Comparison of ENCODE assay signal across 28 cellular contexts in genomic region chr3:21697707-21698106, GRCh38. TPM values are rescaled to one million over a fixed set of nuclear protein-coding genes. Genes with fewer than 3 reads are reported as not detected.
"Had no signal": no experiment of that assay in that cellular context is flagged by ENCODE, and none has a peak within 500 bp of the region (broad histone marks: within the 10 kb centered on the region; RNA-seq: fewer than 3 reads in every experiment).

No MANE protein-coding gene starts in this region.

- H3K36me3 ChIP-seq: left ventricle myocardium inferior, pancreas, prostate gland, stomach, thyroid gland, transverse colon, upper lobe of left lung, vagina had no signal

- H3K4me1 Mint-ChIP-seq: memory B cell; naive thymus-derived CD8-positive, alpha-beta T cell; nephron; neural crest cell; stimulated activated naive B cell treated with anti-CD40 and anti-IgM and Interleukin-4, amounts not matched to agents 10 μg/mL and 1 μg/mL and 100 μg/mL, for 72 hours had no signal

- ATAC-seq: naive thymus-derived CD8-positive, alpha-beta T cell; pancreas; right cardiac atrium; sciatic nerve; stimulated activated naive B cell treated with anti-CD40 and anti-IgM and Interleukin-4, amounts not matched to agents 10 μg/mL and 1 μg/mL and 100 μg/mL, for 72 hours; stimulated activated naive CD8-positive, alpha-beta T cell treated with anti-CD3 and anti-CD28 coated beads, Interleukin-15, Interleukin-2, amounts not matched to agents 100 U/mL and 50 U/mL, for 24 hours had no signal

- DNase-seq: islet precursor cell; left ventricle myocardium inferior; naive thymus-derived CD8-positive, alpha-beta T cell; nucleus accumbens; pancreas; posterior cingulate gyrus; retina; right cardiac atrium; stimulated activated CD4-positive, alpha-beta T cell treated with anti-CD3 and anti-CD28 coated beads, Interleukin-12 subunit alpha, Interleukin-12 subunit beta, amount 100 ng/mL, for 4 hours; stimulated activated CD4-positive, alpha-beta T cell treated with anti-CD3 and anti-CD28 coated beads, Interleukin-15, amount 100 ng/mL, for 24 hours; stimulated activated CD4-positive, alpha-beta T cell treated with anti-CD3 and anti-CD28 coated beads, Interleukin-2, amount 100 ng/mL, for 24 hours; stimulated activated CD4-positive, alpha-beta T cell treated with anti-CD3 and anti-CD28 coated beads, Interleukin-4, amount 100 ng/mL, for 1 hour; stimulated activated naive B cell treated with anti-CD40 and anti-IgM and Interleukin-4, amounts not matched to agents 10 μg/mL and 1 μg/mL and 100 μg/mL, for 72 hours; stimulated activated naive CD8-positive, alpha-beta T cell treated with anti-CD3 and anti-CD28 coated beads, Interleukin-15, Interleukin-2, amounts not matched to agents 100 U/mL and 50 U/mL, for 24 hours; stomach; testis; thyroid gland; transverse colon; upper lobe of left lung had no signal

- H3K4me3 ChIP-seq: left ventricle myocardium inferior, lung, pancreas, prostate gland, skin epidermis, stomach, testis, thyroid gland, transverse colon, upper lobe of left lung, vagina had no signal

- H3K9me3 ChIP-seq: pancreas, prostate gland, stomach, testis, thyroid gland, transverse colon, upper lobe of left lung, vagina had no signal

- H3K27me3 ChIP-seq: pancreas, stomach, testis, thyroid gland, transverse colon, upper lobe of left lung, vagina had no signal

- H3K4me1 ChIP-seq: left ventricle myocardium inferior, pancreas, prostate gland, stomach, testis, thyroid gland, transverse colon, upper lobe of left lung, vagina had no signal

- H3K36me3 Mint-ChIP-seq: memory B cell; stimulated activated naive B cell treated with anti-CD40 and anti-IgM and Interleukin-4, amounts not matched to agents 10 μg/mL and 1 μg/mL and 100 μg/mL, for 72 hours had no signal

- H3K4me3 Mint-ChIP-seq: memory B cell; naive thymus-derived CD8-positive, alpha-beta T cell; nephron; neural crest cell; stimulated activated naive B cell treated with anti-CD40 and anti-IgM and Interleukin-4, amounts not matched to agents 10 μg/mL and 1 μg/mL and 100 μg/mL, for 72 hours had no signal

- H3K27ac ChIP-seq: left ventricle myocardium inferior, pancreas, prostate gland, skin epidermis, stomach, testis, thyroid gland, transverse colon, upper lobe of left lung, vagina had no signal

- H3K27me3 Mint-ChIP-seq: memory B cell; naive thymus-derived CD8-positive, alpha-beta T cell; stimulated activated naive B cell treated with anti-CD40 and anti-IgM and Interleukin-4, amounts not matched to agents 10 μg/mL and 1 μg/mL and 100 μg/mL, for 72 hours had no signal

- H3K9me3 Mint-ChIP-seq: memory B cell, neural crest cell had no signal

- H3K27ac Mint-ChIP-seq: memory B cell; naive thymus-derived CD8-positive, alpha-beta T cell; nephron; stimulated activated naive B cell treated with anti-CD40 and anti-IgM and Interleukin-4, amounts not matched to agents 10 μg/mL and 1 μg/mL and 100 μg/mL, for 72 hours had no signal

RNA-seq across cellular contexts. Expression of gene ZNF385D, which starts 53.3 kb away (rescaled TPM):
- total RNA-seq: kidney epithelial cell; naive thymus-derived CD8-positive, alpha-beta T cell had no signal
- polyA plus RNA-seq: naive thymus-derived CD8-positive, alpha-beta T cell had no signal
